9 cellular contexts compared by ENCODE assay signal in genomic region chr6:7107578-7108195, GRCh38. TPM values are rescaled to one million over a fixed set of nuclear protein-coding genes. Genes with fewer than 3 reads are reported as not detected.
DNase-seq lines count a peak whose midpoint lies in the region; ATAC-seq, FAIRE-seq and TF ChIP-seq lines count a peak whose summit lies in the region.
"Had no signal": no experiment of that assay in that cellular context is flagged by ENCODE, and none has a peak within 500 bp of the region (broad histone marks: within the 10 kb centered on the region; RNA-seq: fewer than 3 reads in every experiment).

Gene RREB1 (plus strand): TSS chr6:7107961. CDS start chr6:7181912, 73,951 bp downstream.

- H3K4me1 ChIP-seq in Caco-2: peaks cover 23% of the 10 kb centered on the region
- H3K4me1 ChIP-seq in SJSA1 (replicated peaks): peaks cover 17% of the 10 kb centered on the region
- H3K4me1 ChIP-seq in pancreas: peaks cover 11 to 34% (median 11%) of the 10 kb centered on the region in 3 donors
- H3K4me1 ChIP-seq in uterus: peaks cover 0 to 3% of the 10 kb centered on the region in 2 donors

- CTCF ChIA-PET in Caco-2 (lab: Charles Lee): no interaction called here

- peak; percentile 65 to 73 for DNase-seq in Caco-2
- DNase-seq in HTR-8/SVneo (ENCODE audit: insufficient read length, low spot score): peak; percentile 87
- DNase-seq in SJSA1 (ENCODE audit: low read depth in 1 of 2, low spot score in 2 of 2): peak; percentile 22 to 59
- DNase-seq in activated naive CD4-positive, alpha-beta T cell treated with anti-CD3 and anti-CD28 coated beads, Interleukin-2, amount 50 U/mL, for 16 hours: peak; percentile 65
- no peak for DNase-seq in glomerular endothelial cell (ENCODE audit: extremely low read depth, low read depth, low spot score)
- peak; percentile 51 to 82 (median 74) for DNase-seq in pancreas
- DNase-seq in uterus: peak; percentile 67 to 73

- H3K4me3 ChIP-seq in Caco-2 (ENCODE audit: low read depth, low read length) (peak within 1 kb of the TSS; percentile 63), SJSA1 (peak within 1 kb of the TSS; percentile 87), pancreas (peak within 1 kb of the TSS; percentile 64 to 95 (median 86)), uterus (peak within 1 kb of the TSS; percentile 81 to 83)

- TSS peak; percentile 8 for BruUV-seq in Caco-2 (replicated peaks; lab: Mats Ljungman, UMichigan)

- TF ChIP-seq CTCF in Caco-2 (IDR thresholded peaks at IDR 0.05; ENCODE audit: insufficient read depth in 1 of 2, low read depth in 1 of 2, low read length in 1 of 2, severe bottlenecking in 1 of 2, unreplicated experiment in 1 of 2) (no peak), pancreas (IDR thresholded peaks at IDR 0.05) (no peak), uterus (IDR thresholded peaks at IDR 0.05) (no peak)

- peaks cover 11% of the 10 kb centered on the region for H3K4me1 Mint-ChIP-seq in Caco-2 (ENCODE audit: low read depth, unreplicated experiment)

- FAIRE-seq in HTR-8/SVneo (lab: Jason Lieb, UNC): peak; percentile 73
- no peak for FAIRE-seq in pancreas (lab: Jason Lieb, UNC)
- FAIRE-seq: endometrium had no signal

- POLR2A ChIA-PET in Caco-2 (lab: Charles Lee): interaction anchor here (0.6 kb wide), 1 partner anchor 12 kb away, joined by 3 read pairs; no protein-coding TSS in a partner anchor

- no peaks in the 10 kb centered on the region for H3K9me3 ChIP-seq in Caco-2
- H3K9me3 ChIP-seq in SJSA1 (replicated peaks): no peaks in the 10 kb centered on the region
- no peaks in the 10 kb centered on the region for H3K9me3 ChIP-seq in pancreas
- no peaks in the 10 kb centered on the region for H3K9me3 ChIP-seq in uterus

- H3K4me3 Mint-ChIP-seq in Caco-2 (ENCODE audit: unreplicated experiment): peak within 1 kb of the TSS; percentile 68

- no peaks in the 10 kb centered on the region for H3K9me3 Mint-ChIP-seq in Caco-2 (ENCODE audit: unreplicated experiment)

- no peaks in the 10 kb centered on the region for H3K27me3 ChIP-seq in Caco-2 (replicated peaks; ENCODE audit: control insufficient read depth, insufficient read depth, low read length)
- H3K27me3 ChIP-seq in SJSA1 (replicated peaks): no peaks in the 10 kb centered on the region
- no peaks in the 10 kb centered on the region for H3K27me3 ChIP-seq in pancreas
- no peaks in the 10 kb centered on the region for H3K27me3 ChIP-seq in uterus

- intact Hi-C loops in Caco-2 (cut with micrococcal nuclease; ENCODE audit: unreplicated experiment) (loop anchor here (2.0 to 5.0 kb wide), 3 partner anchors 33 to 135 kb away; no protein-coding TSS in a partner anchor), pancreas (cut with DNase I) (no loop called here), uterus (cut with DNase I; ENCODE audit: low total_unique reads) (no loop called here)

- ATAC-seq in GM21360 (IDR thresholded peaks at IDR 0.05; ENCODE audit: unreplicated experiment) (peak; percentile 42), pancreas (peak; percentile 73 to 80 (median 78))

- no peaks in the 10 kb centered on the region for H3K36me3 ChIP-seq in Caco-2 (ENCODE audit: control insufficient read depth, insufficient read depth, low read length)
- H3K36me3 ChIP-seq in SJSA1: peaks cover 12% of the 10 kb centered on the region
- H3K36me3 ChIP-seq in pancreas: no peaks in the 10 kb centered on the region
- H3K36me3 ChIP-seq in uterus: no peaks in the 10 kb centered on the region

- 0 to 1% methylated on average over 51 to 59 of the region's 59 CpGs for WGBS in pancreas, 2 donors

- H3K27ac Mint-ChIP-seq in Caco-2 (ENCODE audit: unreplicated experiment): peak within 1 kb of the TSS; percentile 82

- peaks cover 7% of the 10 kb centered on the region for H3K36me3 Mint-ChIP-seq in Caco-2 (ENCODE audit: insufficient read depth, unreplicated experiment)

- H3K27ac ChIP-seq in SJSA1: peak within 1 kb of the TSS; percentile 69
- H3K27ac ChIP-seq in pancreas: peak within 1 kb of the TSS; percentile 82 to 93 (median 88)
- H3K27ac ChIP-seq in uterus: peak within 1 kb of the TSS; percentile 90 to 97

- TF ChIP-seq POLR2A in uterus (IDR thresholded peaks at IDR 0.05): peak; percentile 50 to 53

- H3K27me3 Mint-ChIP-seq in Caco-2 (ENCODE audit: insufficient read depth, unreplicated experiment): no peaks in the 10 kb centered on the region

RNA-seq across cellular contexts. Expression of gene RREB1, which starts in this region (rescaled TPM):
- 48.6 and 51.1 TPM in 2 replicates for total RNA-seq in Caco-2 (2022)
- 7.1 and 16.9 TPM in 2 replicates for total RNA-seq in SJSA1 (2014; rRNA removed; shearing (Covaris generic))
- 27.3 and 39.4 TPM in 2 replicates for total RNA-seq in glomerular endothelial cell
- total RNA-seq in pancreas: 10 to 100 TPM; 22.7 to 45.3 (median 30.5) TPM
- polyA plus RNA-seq in pancreas: 10 to 100 TPM in 1 of 2 donors, 1 to 10 TPM in 1; 8.9 to 12.4 TPM
- 10 to 100 TPM; 15.1 to 65.9 (median 22.7) TPM for total RNA-seq in uterus
